Comparison of ENCODE assay signal across 31 cellular contexts in genomic region chr2:153606623-153607022, GRCh38.
"Had no signal": no experiment of that assay in that cellular context is flagged by ENCODE, and none has a peak within 500 bp of the region (broad histone marks: within the 10 kb centered on the region; RNA-seq: fewer than 3 reads in every experiment).

No MANE protein-coding gene starts in this region.

- H3K4me1 ChIP-seq: esophagus muscularis mucosa had no signal

- H3K27ac ChIP-seq: brain microvascular endothelial cell, coronary artery, dorsolateral prefrontal cortex, esophagus muscularis mucosa had no signal

- H3K27ac Mint-ChIP-seq: activated CD4-positive, alpha-beta memory T cell treated with anti-CD3 and anti-CD28 coated beads, Interleukin-2, amount 10 ng/mL, durations not matched to agents 7 days and 5 days; activated CD4-positive, alpha-beta T cell treated with anti-CD3 and anti-CD28 coated beads, Interleukin-2, amount 10 ng/mL, durations not matched to agents 7 days and 5 days; activated naive CD4-positive, alpha-beta T cell treated with anti-CD3 and anti-CD28 coated beads, Interleukin-2, amount 10 ng/mL, durations not matched to agents 7 days and 5 days; activated naive CD4-positive, alpha-beta T cell treated with anti-CD3 and anti-CD28 coated beads, Interleukin-2, amount 50 U/mL, for 72 hours; activated naive CD8-positive, alpha-beta T cell treated with anti-CD3 and anti-CD28 coated beads, Interleukin-2, amount 10 ng/mL, durations not matched to agents 7 days and 5 days; activated T-cell treated with anti-CD3 and anti-CD28 coated beads, Interleukin-2, amount 50 U/mL, for 24 hours; activated T-cell treated with anti-CD3 and anti-CD28 coated beads, Interleukin-2, amount 50 U/mL, for 72 hours; dendritic cell treated with granulocyte-macrophage colony-stimulating factor and Interleukin-4, amounts not matched to agents 40 ng/mL and 50 ng/mL, for 4 days; WTC11 had no signal

- H3K36me3 ChIP-seq: brain microvascular endothelial cell, esophagus muscularis mucosa had no signal

- H3K9me3 Mint-ChIP-seq: activated naive CD8-positive, alpha-beta T cell treated with anti-CD3 and anti-CD28 coated beads, Interleukin-2, amount 10 ng/mL, durations not matched to agents 7 days and 5 days; dendritic cell treated with granulocyte-macrophage colony-stimulating factor and Interleukin-4, amounts not matched to agents 40 ng/mL and 50 ng/mL, for 4 days; WTC11 had no signal

- H3K4me3 Mint-ChIP-seq: activated CD4-positive, alpha-beta memory T cell treated with anti-CD3 and anti-CD28 coated beads, Interleukin-2, amount 10 ng/mL, durations not matched to agents 7 days and 5 days; activated CD4-positive, alpha-beta T cell treated with anti-CD3 and anti-CD28 coated beads, Interleukin-2, amount 10 ng/mL, durations not matched to agents 7 days and 5 days; activated naive CD4-positive, alpha-beta T cell treated with anti-CD3 and anti-CD28 coated beads, Interleukin-2, amount 10 ng/mL, durations not matched to agents 7 days and 5 days; activated naive CD8-positive, alpha-beta T cell treated with anti-CD3 and anti-CD28 coated beads, Interleukin-2, amount 10 ng/mL, durations not matched to agents 7 days and 5 days; activated T-cell treated with anti-CD3 and anti-CD28 coated beads, Interleukin-2, amount 50 U/mL, for 24 hours; activated T-cell treated with anti-CD3 and anti-CD28 coated beads, Interleukin-2, amount 50 U/mL, for 72 hours; central memory CD8-positive, alpha-beta T cell; dendritic cell treated with granulocyte-macrophage colony-stimulating factor and Interleukin-4, amounts not matched to agents 40 ng/mL and 50 ng/mL, for 4 days; WTC11 had no signal

- DNase-seq: activated CD4-positive, alpha-beta memory T cell treated with anti-CD3 and anti-CD28 coated beads, Interleukin-2, amount 10 ng/mL, durations not matched to agents 7 days and 5 days; activated CD4-positive, alpha-beta T cell treated with anti-CD3 and anti-CD28 coated beads for 1 hour; activated CD4-positive, alpha-beta T cell treated with anti-CD3 and anti-CD28 coated beads for 4 hours; activated CD4-positive, alpha-beta T cell treated with anti-CD3 and anti-CD28 coated beads, Interleukin-2, amount 10 ng/mL, durations not matched to agents 7 days and 5 days; activated CD4-positive, alpha-beta T cell treated with anti-CD3 and anti-CD28 coated beads, Interleukin-2, amount 50 U/mL, for 4 hours; activated CD8-positive, alpha-beta memory T cell treated with anti-CD3 and anti-CD28 coated beads, Interleukin-2, amount 50 U/mL, for 48 hours; activated gamma-delta T cell; activated naive CD4-positive, alpha-beta T cell; activated naive CD4-positive, alpha-beta T cell treated with anti-CD3 and anti-CD28 coated beads, Interleukin-2, amount 10 ng/mL, durations not matched to agents 7 days and 5 days; activated naive CD8-positive, alpha-beta T cell treated with anti-CD3 and anti-CD28 coated beads, Interleukin-2, amount 10 ng/mL, durations not matched to agents 7 days and 5 days; activated T-cell treated with anti-CD3 and anti-CD28 coated beads for 4 hours; activated T-cell treated with anti-CD3 and anti-CD28 coated beads, Interleukin-2, amount 50 U/mL, for 24 hours; activated T-cell treated with anti-CD3 and anti-CD28 coated beads, Interleukin-2, amount 50 U/mL, for 72 hours; anterior cingulate cortex; brain microvascular endothelial cell; dorsolateral prefrontal cortex; effector memory CD4-positive, alpha-beta T cell; erythroblast; head of caudate nucleus; hippocampal formation; T-helper 2 cell had no signal

- H3K36me3 Mint-ChIP-seq: activated naive CD4-positive, alpha-beta T cell treated with anti-CD3 and anti-CD28 coated beads, Interleukin-2, amount 10 ng/mL, durations not matched to agents 7 days and 5 days; activated naive CD4-positive, alpha-beta T cell treated with anti-CD3 and anti-CD28 coated beads, Interleukin-2, amount 50 U/mL, for 72 hours; activated naive CD8-positive, alpha-beta T cell treated with anti-CD3 and anti-CD28 coated beads, Interleukin-2, amount 10 ng/mL, durations not matched to agents 7 days and 5 days; WTC11 had no signal

- H3K27me3 ChIP-seq: brain microvascular endothelial cell, dorsolateral prefrontal cortex, esophagus muscularis mucosa had no signal

- H3K9me3 ChIP-seq: esophagus muscularis mucosa had no signal

- H3K4me3 ChIP-seq: coronary artery, dorsolateral prefrontal cortex, esophagus muscularis mucosa had no signal

- H3K4me1 Mint-ChIP-seq: activated CD4-positive, alpha-beta memory T cell treated with anti-CD3 and anti-CD28 coated beads, Interleukin-2, amount 10 ng/mL, durations not matched to agents 7 days and 5 days; activated CD4-positive, alpha-beta T cell treated with anti-CD3 and anti-CD28 coated beads, Interleukin-2, amount 10 ng/mL, durations not matched to agents 7 days and 5 days; activated naive CD4-positive, alpha-beta T cell treated with anti-CD3 and anti-CD28 coated beads, Interleukin-2, amount 10 ng/mL, durations not matched to agents 7 days and 5 days; central memory CD8-positive, alpha-beta T cell had no signal

- H3K27me3 Mint-ChIP-seq: activated CD4-positive, alpha-beta memory T cell treated with anti-CD3 and anti-CD28 coated beads, Interleukin-2, amount 10 ng/mL, durations not matched to agents 7 days and 5 days; activated CD4-positive, alpha-beta T cell treated with anti-CD3 and anti-CD28 coated beads, Interleukin-2, amount 10 ng/mL, durations not matched to agents 7 days and 5 days; activated naive CD4-positive, alpha-beta T cell treated with anti-CD3 and anti-CD28 coated beads, Interleukin-2, amount 10 ng/mL, durations not matched to agents 7 days and 5 days; activated naive CD8-positive, alpha-beta T cell treated with anti-CD3 and anti-CD28 coated beads, Interleukin-2, amount 10 ng/mL, durations not matched to agents 7 days and 5 days; activated T-cell treated with anti-CD3 and anti-CD28 coated beads, Interleukin-2, amount 50 U/mL, for 24 hours; central memory CD8-positive, alpha-beta T cell; dendritic cell treated with granulocyte-macrophage colony-stimulating factor and Interleukin-4, amounts not matched to agents 40 ng/mL and 50 ng/mL, for 4 days had no signal

- FAIRE-seq: astrocyte, bronchial epithelial cell, frontal cortex, TTC549 had no signal

- ATAC-seq: activated naive CD4-positive, alpha-beta T cell treated with anti-CD3 and anti-CD28 coated beads, Interleukin-2, amount 50 U/mL, for 72 hours; activated T-cell treated with anti-CD3 and anti-CD28 coated beads, Interleukin-2, amount 50 U/mL, for 72 hours; WTC11 had no signal
